Comparison of ENCODE assay signal across 1 cellular context in the genomic region with DNA sequence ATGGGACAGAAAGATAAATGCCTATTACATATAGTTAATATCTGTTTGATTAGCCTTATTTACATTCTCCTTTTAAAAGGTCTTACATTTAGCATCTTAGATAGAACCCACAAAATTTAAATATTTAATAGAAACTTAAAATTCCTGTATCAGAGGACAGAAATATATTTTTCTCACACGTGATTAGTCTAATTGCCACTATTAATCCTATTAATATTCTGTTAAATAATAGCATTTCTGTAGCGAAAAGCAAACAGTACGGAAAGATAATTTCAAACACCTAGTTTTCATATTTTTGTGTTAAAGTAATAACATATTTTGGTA.
TF ChIP-seq lines count a peak whose summit lies in the region.

No MANE protein-coding gene starts in this region.

TF ChIP-seq in HepG2, 621 proteins besides CTCF, POLR2A, EP300 and RAD21:
- TF ChIP-seq, protein P1, sequence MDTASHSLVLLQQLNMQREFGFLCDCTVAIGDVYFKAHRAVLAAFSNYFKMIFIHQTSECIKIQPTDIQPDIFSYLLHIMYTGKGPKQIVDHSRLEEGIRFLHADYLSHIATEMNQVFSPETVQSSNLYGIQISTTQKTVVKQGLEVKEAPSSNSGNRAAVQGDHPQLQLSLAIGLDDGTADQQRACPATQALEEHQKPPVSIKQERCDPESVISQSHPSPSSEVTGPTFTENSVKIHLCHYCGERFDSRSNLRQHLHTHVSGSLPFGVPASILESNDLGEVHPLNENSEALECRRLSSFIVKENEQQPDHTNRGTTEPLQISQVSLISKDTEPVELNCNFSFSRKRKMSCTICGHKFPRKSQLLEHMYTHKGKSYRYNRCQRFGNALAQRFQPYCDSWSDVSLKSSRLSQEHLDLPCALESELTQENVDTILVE (CRISPR knock-in tag; IDR thresholded peaks at IDR 0.05), result no peak
- TF ChIP-seq, protein P2, sequence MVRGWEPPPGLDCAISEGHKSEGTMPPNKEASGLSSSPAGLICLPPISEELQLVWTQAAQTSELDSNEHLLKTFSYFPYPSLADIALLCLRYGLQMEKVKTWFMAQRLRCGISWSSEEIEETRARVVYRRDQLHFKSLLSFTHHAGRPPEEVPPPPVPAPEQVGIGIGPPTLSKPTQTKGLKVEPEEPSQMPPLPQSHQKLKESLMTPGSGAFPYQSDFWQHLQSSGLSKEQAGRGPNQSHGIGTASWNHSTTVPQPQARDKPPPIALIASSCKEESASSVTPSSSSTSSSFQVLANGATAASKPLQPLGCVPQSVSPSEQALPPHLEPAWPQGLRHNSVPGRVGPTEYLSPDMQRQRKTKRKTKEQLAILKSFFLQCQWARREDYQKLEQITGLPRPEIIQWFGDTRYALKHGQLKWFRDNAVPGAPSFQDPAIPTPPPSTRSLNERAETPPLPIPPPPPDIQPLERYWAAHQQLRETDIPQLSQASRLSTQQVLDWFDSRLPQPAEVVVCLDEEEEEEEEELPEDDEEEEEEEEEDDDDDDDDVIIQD (CRISPR knock-in tag; IDR thresholded peaks at IDR 0.05; ENCODE audit: low read depth), result no peak
- TF ChIP-seq SSRP1 (CRISPR knock-in tag; IDR thresholded peaks at IDR 0.05) (no peak), REPIN1 (CRISPR knock-in tag; IDR thresholded peaks at IDR 0.05; ENCODE audit: borderline replicate concordance, low read depth) (no peak), ONECUT2 (CRISPR knock-in tag; IDR thresholded peaks at IDR 0.05) (no peak), ETV5 (CRISPR knock-in tag; IDR thresholded peaks at IDR 0.05; ENCODE audit: borderline replicate concordance) (no peak), AKAP8 (CRISPR knock-in tag; IDR thresholded peaks at IDR 0.05) (no peak), GTF3A (CRISPR knock-in tag; conservative IDR thresholded peaks at IDR 0.05) (no peak), ZMYM2 (CRISPR knock-in tag; IDR thresholded peaks at IDR 0.05) (no peak), MED1 (CRISPR knock-in tag; IDR thresholded peaks at IDR 0.05) (no peak)
- TF ChIP-seq, protein P3, sequence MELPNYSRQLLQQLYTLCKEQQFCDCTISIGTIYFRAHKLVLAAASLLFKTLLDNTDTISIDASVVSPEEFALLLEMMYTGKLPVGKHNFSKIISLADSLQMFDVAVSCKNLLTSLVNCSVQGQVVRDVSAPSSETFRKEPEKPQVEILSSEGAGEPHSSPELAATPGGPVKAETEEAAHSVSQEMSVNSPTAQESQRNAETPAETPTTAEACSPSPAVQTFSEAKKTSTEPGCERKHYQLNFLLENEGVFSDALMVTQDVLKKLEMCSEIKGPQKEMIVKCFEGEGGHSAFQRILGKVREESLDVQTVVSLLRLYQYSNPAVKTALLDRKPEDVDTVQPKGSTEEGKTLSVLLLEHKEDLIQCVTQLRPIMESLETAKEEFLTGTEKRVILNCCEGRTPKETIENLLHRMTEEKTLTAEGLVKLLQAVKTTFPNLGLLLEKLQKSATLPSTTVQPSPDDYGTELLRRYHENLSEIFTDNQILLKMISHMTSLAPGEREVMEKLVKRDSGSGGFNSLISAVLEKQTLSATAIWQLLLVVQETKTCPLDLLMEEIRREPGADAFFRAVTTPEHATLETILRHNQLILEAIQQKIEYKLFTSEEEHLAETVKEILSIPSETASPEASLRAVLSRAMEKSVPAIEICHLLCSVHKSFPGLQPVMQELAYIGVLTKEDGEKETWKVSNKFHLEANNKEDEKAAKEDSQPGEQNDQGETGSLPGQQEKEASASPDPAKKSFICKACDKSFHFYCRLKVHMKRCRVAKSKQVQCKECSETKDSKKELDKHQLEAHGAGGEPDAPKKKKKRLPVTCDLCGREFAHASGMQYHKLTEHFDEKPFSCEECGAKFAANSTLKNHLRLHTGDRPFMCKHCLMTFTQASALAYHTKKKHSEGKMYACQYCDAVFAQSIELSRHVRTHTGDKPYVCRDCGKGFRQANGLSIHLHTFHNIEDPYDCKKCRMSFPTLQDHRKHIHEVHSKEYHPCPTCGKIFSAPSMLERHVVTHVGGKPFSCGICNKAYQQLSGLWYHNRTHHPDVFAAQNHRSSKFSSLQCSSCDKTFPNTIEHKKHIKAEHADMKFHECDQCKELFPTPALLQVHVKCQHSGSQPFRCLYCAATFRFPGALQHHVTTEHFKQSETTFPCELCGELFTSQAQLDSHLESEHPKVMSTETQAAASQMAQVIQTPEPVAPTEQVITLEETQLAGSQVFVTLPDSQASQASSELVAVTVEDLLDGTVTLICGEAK (IDR thresholded peaks at IDR 0.05), result no peak
- TF ChIP-seq, protein P3 (CRISPR knock-in tag; IDR thresholded peaks at IDR 0.05), result no peak
TF ChIP-seq in HepG2: peak in this region for 0.
